Comparison of ENCODE assay signal across 30 cellular contexts in genomic region chr1:46768445-46768844, GRCh38. TPM values are rescaled to one million over a fixed set of nuclear protein-coding genes. Genes with fewer than 3 reads are reported as not detected.
"Had no signal": no experiment of that assay in that cellular context is flagged by ENCODE, and none has a peak within 500 bp of the region (broad histone marks: within the 10 kb centered on the region; RNA-seq: fewer than 3 reads in every experiment).

No MANE protein-coding gene starts in this region.

- H3K4me3 Mint-ChIP-seq: activated naive CD8-positive, alpha-beta T cell treated with anti-CD3 and anti-CD28 coated beads for 36 hours; activated T-cell treated with anti-CD3 and anti-CD28 coated beads, Interleukin-2, amount 50 U/mL, for 72 hours; brain; effector memory CD8-positive, alpha-beta T cell; nephron; type B pancreatic cell had no signal

- H3K36me3 ChIP-seq: adrenal gland, ascending aorta, heart left ventricle had no signal

- H3K4me1 Mint-ChIP-seq: activated naive CD8-positive, alpha-beta T cell treated with anti-CD3 and anti-CD28 coated beads for 36 hours; brain; nephron had no signal

- H3K27ac ChIP-seq: adrenal gland, ascending aorta, coronary artery, dorsolateral prefrontal cortex, heart left ventricle, skin epidermis, testis, VCaP had no signal

- DNase-seq: activated CD4-positive, alpha-beta T cell treated with anti-CD3 and anti-CD28 coated beads for 4 hours; activated CD4-positive, alpha-beta T cell treated with anti-CD3 and anti-CD28 coated beads, Interleukin-2, amount 50 U/mL, for 4 hours; activated naive CD4-positive, alpha-beta T cell; activated naive CD8-positive, alpha-beta T cell treated with anti-CD3 and anti-CD28 coated beads for 36 hours; activated T-cell treated with anti-CD3 and anti-CD28 coated beads for 4 hours; activated T-cell treated with anti-CD3 and anti-CD28 coated beads, Interleukin-2, amount 50 U/mL, for 72 hours; adrenal gland; dorsolateral prefrontal cortex; effector memory CD8-positive, alpha-beta T cell; foreskin fibroblast; hypothalamus; stimulated activated CD4-positive, alpha-beta T cell treated with anti-CD3 and anti-CD28 coated beads, Interleukin-12 subunit alpha, Interleukin-12 subunit beta, amount 100 ng/mL, for 4 hours; stimulated activated CD4-positive, alpha-beta T cell treated with anti-CD3 and anti-CD28 coated beads, Interleukin-4, amount 100 ng/mL, for 1 hour; stimulated activated naive CD8-positive, alpha-beta T cell treated with anti-CD3 and anti-CD28 coated beads, Interleukin-15, Interleukin-2, amounts not matched to agents 100 U/mL and 50 U/mL, for 24 hours; testis had no signal

- H3K4me1 ChIP-seq: adrenal gland, ascending aorta, heart left ventricle, testis had no signal

- H3K36me3 Mint-ChIP-seq: activated naive CD8-positive, alpha-beta T cell treated with anti-CD3 and anti-CD28 coated beads for 36 hours; brain; type B pancreatic cell had no signal

- H3K9me3 ChIP-seq: testis had no signal

- H3K27ac Mint-ChIP-seq: activated naive CD8-positive, alpha-beta T cell treated with anti-CD3 and anti-CD28 coated beads for 36 hours; activated T-cell treated with anti-CD3 and anti-CD28 coated beads, Interleukin-2, amount 50 U/mL, for 72 hours; brain; effector memory CD8-positive, alpha-beta T cell; nephron; type B pancreatic cell had no signal

- FAIRE-seq: endothelial cell of umbilical vein, TTC549 had no signal

- H3K27me3 ChIP-seq: ascending aorta, testis had no signal

- H3K4me3 ChIP-seq: adrenal gland, ascending aorta, coronary artery, dorsolateral prefrontal cortex, heart left ventricle, skin epidermis, testis had no signal

- ATAC-seq: activated T-cell treated with anti-CD3 and anti-CD28 coated beads, Interleukin-2, amount 50 U/mL, for 72 hours; effector memory CD8-positive, alpha-beta T cell; left lobe of liver; stimulated activated naive CD8-positive, alpha-beta T cell treated with anti-CD3 and anti-CD28 coated beads, Interleukin-15, Interleukin-2, amounts not matched to agents 100 U/mL and 50 U/mL, for 24 hours had no signal

- H3K27me3 Mint-ChIP-seq: type B pancreatic cell had no signal

RNA-seq across cellular contexts. Expression of gene CYP4B1, which starts 30.4 kb away (rescaled TPM):
- total RNA-seq: activated naive CD8-positive, alpha-beta T cell treated with anti-CD3 and anti-CD28 coated beads for 36 hours; activated T-cell treated with anti-CD3 and anti-CD28 coated beads, Interleukin-2, amount 50 U/mL, for 72 hours; cardiac septum; endothelial cell of umbilical vein; kidney epithelial cell; lung microvascular endothelial cell; osteoblast had no signal
- polyA plus RNA-seq: endothelial cell of umbilical vein had no signal
